In genomic region chr1:48916121-48917069, GRCh38 we compare ENCODE assay signal across 9 cellular contexts.
DNase-seq lines count a peak whose midpoint lies in the region; ATAC-seq and TF ChIP-seq lines count a peak whose summit lies in the region.
"Had no signal": no experiment of that assay in that cellular context is flagged by ENCODE, and none has a peak within 500 bp of the region (broad histone marks: within the 10 kb centered on the region; RNA-seq: fewer than 3 reads in every experiment).

No MANE protein-coding gene starts in this region.

- ATAC-seq in GM21360 (IDR thresholded peaks at IDR 0.05; ENCODE audit: unreplicated experiment) (peak; percentile 60), gastrocnemius medialis (no peak), HG03520 (IDR thresholded peaks at IDR 0.05; ENCODE audit: unreplicated experiment) (no peak), HG03025 (IDR thresholded peaks at IDR 0.05; ENCODE audit: low FRiP score, unreplicated experiment) (no peak)

- no peak overlapping the region for H2AK5ac ChIP-seq in mesendoderm (ENCODE audit: low read length)

- intact Hi-C loops in MCF 10A (cut with micrococcal nuclease), result loop anchor here (1.0 to 5.0 kb wide), 6 partner anchors 239 to 1432 kb away; no protein-coding TSS in a partner anchor
- intact Hi-C loops in gastrocnemius medialis (cut with DNase I; ENCODE audit: low total_unique reads), result no loop called here

- in situ Hi-C loops in gastrocnemius medialis (cut with MboI; ENCODE audit: low sequenced_read_pairs in 4 of 4), result no loop called here

- TF ChIP-seq CTCF in MCF 10A (IDR thresholded peaks at IDR 0.05; ENCODE audit: unreplicated experiment) (peak; percentile 44), gastrocnemius medialis (IDR thresholded peaks at IDR 0.05 in 4 of 5, conservative IDR thresholded peaks at IDR 0.05 in 1 of 5) (no peak)

- no peak overlapping the region for H3K23ac ChIP-seq in mesendoderm (ENCODE audit: low read length)

- peak overlapping the region; percentile 20 for H3K4ac ChIP-seq in mesendoderm (ENCODE audit: low read depth, low read length)

- H3K36me3 Mint-ChIP-seq in MCF 10A (ENCODE audit: insufficient read depth, unreplicated experiment), result no peaks in the 10 kb centered on the region

- H3K4me2 ChIP-seq in mesendoderm (ENCODE audit: low read length), result no peak overlapping the region

- DNase-seq in NCI-H2196 (lab: John Stamatoyannopoulos, UW; ENCODE audit: unreplicated experiment) (peak; percentile 51), MCF 10A (ENCODE audit: unreplicated experiment) (peak; percentile 70), mesendoderm (peak; percentile 91), gastrocnemius medialis (no peak)

- peak overlapping the region; percentile 63 for H3K56ac ChIP-seq in mesendoderm (ENCODE audit: low read length)

- H3K4me1 ChIP-seq in ACC112 (ENCODE audit: control insufficient read depth, insufficient read depth, low read length, unreplicated experiment) (peaks cover 3% of the 10 kb centered on the region), mesendoderm (ENCODE audit: control insufficient read depth, low read depth, low read length) (peaks cover 2% of the 10 kb centered on the region), gastrocnemius medialis (no peaks in the 10 kb centered on the region)
- H3K4me1 ChIP-seq: thyroid gland had no signal

- H2BK120ac ChIP-seq in mesendoderm (ENCODE audit: low read depth, low read length), result no peak overlapping the region

- H3K79me2 ChIP-seq in ACC112 (ENCODE audit: control insufficient read depth, insufficient read depth, low read length, unreplicated experiment), result no peaks in the 10 kb centered on the region
- H3K79me2 ChIP-seq in mesendoderm (ENCODE audit: control insufficient read depth, insufficient read depth, low read length), result no peaks in the 10 kb centered on the region

- H3K9me3 Mint-ChIP-seq in MCF 10A (ENCODE audit: unreplicated experiment), result no peaks in the 10 kb centered on the region

- TF ChIP-seq POLR2A in gastrocnemius medialis (IDR thresholded peaks at IDR 0.05), result no peak

- H4K5ac ChIP-seq in mesendoderm (ENCODE audit: low read length), result peak overlapping the region; percentile 26

- H3K27ac ChIP-seq in ACC112 (ENCODE audit: low read depth, low read length) (no peak overlapping the region), mesendoderm (ENCODE audit: low read depth, low read length) (no peak overlapping the region), gastrocnemius medialis (no peak overlapping the region)
- H3K27ac ChIP-seq: thyroid gland had no signal

- no peak overlapping the region for H3K18ac ChIP-seq in mesendoderm (ENCODE audit: low read length)

- no peaks in the 10 kb centered on the region for H3K79me1 ChIP-seq in mesendoderm (ENCODE audit: low read length)

- CTCF ChIA-PET in MCF 10A (lab: Yijun Ruan, JAX), result interaction anchor here (0.6 to 3.6 kb wide), 43 partner anchors 10 to 1435 kb away, joined by 3 to 24 read pairs (median 4); no protein-coding TSS in a partner anchor

- H2AFZ ChIP-seq in ACC112 (ENCODE audit: low read length, unreplicated experiment), result peak overlapping the region; percentile 95

- no peak overlapping the region for H2BK5ac ChIP-seq in mesendoderm (ENCODE audit: low read length)

- no peak overlapping the region for H2BK15ac ChIP-seq in mesendoderm (replicated peaks; ENCODE audit: low read depth)

- H3K4me3 ChIP-seq in ACC112 (ENCODE audit: low read depth, low read length) (no peak overlapping the region), mesendoderm (ENCODE audit: low read length) (no peak overlapping the region), gastrocnemius medialis (no peak overlapping the region)
- H3K4me3 ChIP-seq: thyroid gland had no signal

- H3K4me3 Mint-ChIP-seq in MCF 10A (ENCODE audit: unreplicated experiment), result no peak overlapping the region

- H3K9me3 ChIP-seq in gastrocnemius medialis, result no peaks in the 10 kb centered on the region
- H3K9me3 ChIP-seq: thyroid gland had no signal

- peak overlapping the region; percentile 3 for H3K9ac ChIP-seq in mesendoderm (ENCODE audit: low read length)

- BruUV-seq in MCF 10A (replicated peaks; lab: Mats Ljungman, UMichigan), result no TSS peak

- no peaks in the 10 kb centered on the region for H3K36me3 ChIP-seq in ACC112 (ENCODE audit: insufficient read depth, low read length)
- H3K36me3 ChIP-seq in mesendoderm (ENCODE audit: control insufficient read depth, insufficient read depth, low read length), result no peaks in the 10 kb centered on the region
- no peaks in the 10 kb centered on the region for H3K36me3 ChIP-seq in gastrocnemius medialis
- H3K36me3 ChIP-seq: thyroid gland had no signal

- WGBS in mesendoderm (ENCODE audit: extremely low coverage, insufficient coverage, low lambda C conversion rate), result no CpG with 5 or more reads among the region's 5 CpGs

- H3K4me1 Mint-ChIP-seq in MCF 10A (ENCODE audit: insufficient read depth, unreplicated experiment), result peaks cover 8% of the 10 kb centered on the region

- no peaks in the 10 kb centered on the region for H3K27me3 Mint-ChIP-seq in MCF 10A (ENCODE audit: insufficient read depth, unreplicated experiment)

- H3K27ac Mint-ChIP-seq in MCF 10A (ENCODE audit: low read depth, unreplicated experiment), result no peak overlapping the region

- POLR2A ChIA-PET in MCF 10A (lab: Yijun Ruan, JAX), result interaction anchor here (0.9 to 1.2 kb wide), 2 partner anchors 38 to 239 kb away, joined by 3 read pairs; no protein-coding TSS in a partner anchor

- no peak overlapping the region for H4K8ac ChIP-seq in mesendoderm (ENCODE audit: low read depth, low read length)

- peaks cover 9% of the 10 kb centered on the region for H3K27me3 ChIP-seq in ACC112 (ENCODE audit: insufficient read depth, low read length)
- H3K27me3 ChIP-seq in mesendoderm (ENCODE audit: insufficient read depth, low read length, poor library complexity), result no peaks in the 10 kb centered on the region
- H3K27me3 ChIP-seq in gastrocnemius medialis, result no peaks in the 10 kb centered on the region
- H3K27me3 ChIP-seq: thyroid gland had no signal

Comparison
In these comparisons a context has a peak if more than half of its experiments do, and no peak if none do; other contexts are left out.
1. DNase-seq: peak in NCI-H2196 (single experiment), MCF 10A (single experiment) and mesendoderm (single experiment); none in gastrocnemius medialis (0 of 2).